31 cellular contexts compared by ENCODE assay signal in the genomic region with DNA sequence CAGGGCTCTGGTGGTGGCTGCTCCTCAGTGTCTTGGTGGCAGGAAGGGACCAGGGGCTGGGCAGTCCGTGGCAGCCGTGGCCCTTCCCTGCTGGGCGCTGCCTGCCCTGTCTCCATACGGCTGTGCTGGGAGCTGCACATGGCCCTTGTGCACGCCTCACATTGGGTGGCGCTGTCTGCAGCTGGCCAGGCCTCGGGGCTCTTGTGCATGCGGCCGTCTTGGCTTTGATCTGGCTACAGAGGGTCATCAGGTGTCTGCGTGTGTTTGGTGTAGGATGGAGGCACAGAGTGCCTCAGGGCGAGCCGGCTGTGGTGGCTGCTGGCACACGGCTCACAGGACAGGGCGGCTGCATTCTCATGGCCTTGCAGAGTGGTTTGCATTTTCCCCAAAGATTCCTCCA. TPM values are rescaled to one million over a fixed set of nuclear protein-coding genes. Genes with fewer than 3 reads are reported as not detected.
DNase-seq lines count a peak whose midpoint lies in the region; ATAC-seq and TF ChIP-seq lines count a peak whose summit lies in the region.
"Had no signal": no experiment of that assay in that cellular context is flagged by ENCODE, and none has a peak within 500 bp of the region (broad histone marks: within the 10 kb centered on the region; RNA-seq: fewer than 3 reads in every experiment).

No MANE protein-coding gene starts in this region.

- ATAC-seq in WTC11 (no peak), aorta (ENCODE audit: low FRiP score) (peak; percentile 13), left cardiac atrium (no peak)
- ATAC-seq: Panc1 had no signal

- no peak overlapping the region for H3K4me3 ChIP-seq in aorta (ENCODE audit: low read length in 2 of 2)
- H3K4me3 ChIP-seq: A549 had no signal

- no peaks in the 10 kb centered on the region for H3K9me3 ChIP-seq in aorta (ENCODE audit: control insufficient read depth, low read length)
- H3K9me3 ChIP-seq: A549 had no signal

- DNase-seq in ELF-1 (ENCODE audit: low read depth, low spot score) (peak; percentile 65), WTC11 (ENCODE audit: low spot score) (no peak), left kidney (ENCODE audit: low read depth, low spot score) (peak; percentile 55), aorta (no peak), foreskin melanocyte (no peak), mesothelial cell of epicardium (ENCODE audit: low spot score in 2 of 2, unreplicated experiment in 2 of 2) (no peak), left cardiac atrium (no peak)
- DNase-seq: CD8-positive, alpha-beta memory T cell; DMS 273 treated with DMSO at 0.1 percent for 48 hours; DMS79; EL; GF-D8; Kasumi-1; NCI-H1092 treated with DMSO at 0.1 percent for 48 hours; NCI-H1436; NCI-H187; NCI-H2081 treated with DMSO at 0.1 percent for 48 hours; NCI-H2171; NCI-H226; NCI-H510A; NCI-H69; SHP77 had no signal

- H3K27me3 Mint-ChIP-seq in WTC11 (ENCODE audit: low read depth) (no peaks in the 10 kb centered on the region), mesothelial cell of epicardium (ENCODE audit: low read depth) (no peaks in the 10 kb centered on the region)
- H3K27me3 Mint-ChIP-seq: CD8-positive, alpha-beta memory T cell had no signal

- H3K27ac ChIP-seq in aorta (ENCODE audit: low read depth in 1 of 2, low read length in 2 of 2) = no peak overlapping the region
- H3K27ac ChIP-seq: A549, RWPE1 had no signal

- no peaks in the 10 kb centered on the region for H3K27me3 ChIP-seq in aorta (ENCODE audit: control insufficient read depth in 1 of 2, insufficient read depth in 2 of 2, low read length in 1 of 2)

- no peaks in the 10 kb centered on the region for H3K9me3 Mint-ChIP-seq in WTC11
- no peaks in the 10 kb centered on the region for H3K9me3 Mint-ChIP-seq in mesothelial cell of epicardium
- H3K9me3 Mint-ChIP-seq: CD14-positive monocyte; CD8-positive, alpha-beta memory T cell had no signal

- H3K4me1 ChIP-seq in aorta (ENCODE audit: control insufficient read depth in 1 of 2, insufficient read depth in 2 of 2, low read length in 2 of 2) = no peaks in the 10 kb centered on the region
- H3K4me1 ChIP-seq: A549 had no signal

- intact Hi-C loops in aorta (cut with DNase I) (no loop called here), left cardiac atrium (cut with DNase I) (no loop called here)

- H3K4me1 Mint-ChIP-seq in WTC11 (no peaks in the 10 kb centered on the region), mesothelial cell of epicardium (peaks cover 18% of the 10 kb centered on the region)
- H3K4me1 Mint-ChIP-seq: CD14-positive monocyte had no signal

- WGBS in aorta, 2 donors = 86 to 89% methylated on average over 14 of the region's 14 CpGs

- POLR2A ChIA-PET in WTC11 (lab: Charles Lee) = no interaction called here

- TF ChIP-seq CTCF in WTC11 (IDR thresholded peaks at IDR 0.05) = no peak
- no peak for TF ChIP-seq CTCF in mesothelial cell of epicardium (IDR thresholded peaks at IDR 0.05; ENCODE audit: unreplicated experiment)

- H3K4me3 Mint-ChIP-seq in WTC11 (no peak overlapping the region), mesothelial cell of epicardium (no peak overlapping the region)
- H3K4me3 Mint-ChIP-seq: CD14-positive monocyte; CD8-positive, alpha-beta memory T cell had no signal

- H3K36me3 ChIP-seq in aorta (ENCODE audit: control insufficient read depth in 1 of 2, insufficient read depth in 2 of 2, low read length in 1 of 2) = peaks cover 0 to 4% of the 10 kb centered on the region in 2 donors

- CTCF ChIA-PET in WTC11 (lab: Charles Lee) = no interaction called here

- peaks cover 33% of the 10 kb centered on the region for H3K36me3 Mint-ChIP-seq in WTC11
- peaks cover 24% of the 10 kb centered on the region for H3K36me3 Mint-ChIP-seq in mesothelial cell of epicardium

- H3K27ac Mint-ChIP-seq in WTC11 (peak overlapping the region; percentile 53), mesothelial cell of epicardium (no peak overlapping the region)

TF ChIP-seq in WTC11, 78 proteins besides CTCF, POLR2A, EP300 and RAD21 (continues in another document):
- TF ChIP-seq, protein P1, sequence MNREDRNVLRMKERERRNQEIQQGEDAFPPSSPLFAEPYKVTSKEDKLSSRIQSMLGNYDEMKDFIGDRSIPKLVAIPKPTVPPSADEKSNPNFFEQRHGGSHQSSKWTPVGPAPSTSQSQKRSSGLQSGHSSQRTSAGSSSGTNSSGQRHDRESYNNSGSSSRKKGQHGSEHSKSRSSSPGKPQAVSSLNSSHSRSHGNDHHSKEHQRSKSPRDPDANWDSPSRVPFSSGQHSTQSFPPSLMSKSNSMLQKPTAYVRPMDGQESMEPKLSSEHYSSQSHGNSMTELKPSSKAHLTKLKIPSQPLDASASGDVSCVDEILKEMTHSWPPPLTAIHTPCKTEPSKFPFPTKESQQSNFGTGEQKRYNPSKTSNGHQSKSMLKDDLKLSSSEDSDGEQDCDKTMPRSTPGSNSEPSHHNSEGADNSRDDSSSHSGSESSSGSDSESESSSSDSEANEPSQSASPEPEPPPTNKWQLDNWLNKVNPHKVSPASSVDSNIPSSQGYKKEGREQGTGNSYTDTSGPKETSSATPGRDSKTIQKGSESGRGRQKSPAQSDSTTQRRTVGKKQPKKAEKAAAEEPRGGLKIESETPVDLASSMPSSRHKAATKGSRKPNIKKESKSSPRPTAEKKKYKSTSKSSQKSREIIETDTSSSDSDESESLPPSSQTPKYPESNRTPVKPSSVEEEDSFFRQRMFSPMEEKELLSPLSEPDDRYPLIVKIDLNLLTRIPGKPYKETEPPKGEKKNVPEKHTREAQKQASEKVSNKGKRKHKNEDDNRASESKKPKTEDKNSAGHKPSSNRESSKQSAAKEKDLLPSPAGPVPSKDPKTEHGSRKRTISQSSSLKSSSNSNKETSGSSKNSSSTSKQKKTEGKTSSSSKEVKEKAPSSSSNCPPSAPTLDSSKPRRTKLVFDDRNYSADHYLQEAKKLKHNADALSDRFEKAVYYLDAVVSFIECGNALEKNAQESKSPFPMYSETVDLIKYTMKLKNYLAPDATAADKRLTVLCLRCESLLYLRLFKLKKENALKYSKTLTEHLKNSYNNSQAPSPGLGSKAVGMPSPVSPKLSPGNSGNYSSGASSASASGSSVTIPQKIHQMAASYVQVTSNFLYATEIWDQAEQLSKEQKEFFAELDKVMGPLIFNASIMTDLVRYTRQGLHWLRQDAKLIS (CRISPR knock-in tag; IDR thresholded peaks at IDR 0.05; ENCODE audit: borderline replicate concordance) = no peak
- TF ChIP-seq NFATC4 (CRISPR knock-in tag; IDR thresholded peaks at IDR 0.05) (no peak), IRF2 (CRISPR knock-in tag; IDR thresholded peaks at IDR 0.05; ENCODE audit: borderline replicate concordance, low read depth) (no peak), TP53 (CRISPR knock-in tag; IDR thresholded peaks at IDR 0.05) (no peak)
- TF ChIP-seq, protein P2, sequence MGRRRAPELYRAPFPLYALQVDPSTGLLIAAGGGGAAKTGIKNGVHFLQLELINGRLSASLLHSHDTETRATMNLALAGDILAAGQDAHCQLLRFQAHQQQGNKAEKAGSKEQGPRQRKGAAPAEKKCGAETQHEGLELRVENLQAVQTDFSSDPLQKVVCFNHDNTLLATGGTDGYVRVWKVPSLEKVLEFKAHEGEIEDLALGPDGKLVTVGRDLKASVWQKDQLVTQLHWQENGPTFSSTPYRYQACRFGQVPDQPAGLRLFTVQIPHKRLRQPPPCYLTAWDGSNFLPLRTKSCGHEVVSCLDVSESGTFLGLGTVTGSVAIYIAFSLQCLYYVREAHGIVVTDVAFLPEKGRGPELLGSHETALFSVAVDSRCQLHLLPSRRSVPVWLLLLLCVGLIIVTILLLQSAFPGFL (CRISPR knock-in tag; IDR thresholded peaks at IDR 0.05; ENCODE audit: borderline replicate concordance) = no peak
- TF ChIP-seq, protein P3, sequence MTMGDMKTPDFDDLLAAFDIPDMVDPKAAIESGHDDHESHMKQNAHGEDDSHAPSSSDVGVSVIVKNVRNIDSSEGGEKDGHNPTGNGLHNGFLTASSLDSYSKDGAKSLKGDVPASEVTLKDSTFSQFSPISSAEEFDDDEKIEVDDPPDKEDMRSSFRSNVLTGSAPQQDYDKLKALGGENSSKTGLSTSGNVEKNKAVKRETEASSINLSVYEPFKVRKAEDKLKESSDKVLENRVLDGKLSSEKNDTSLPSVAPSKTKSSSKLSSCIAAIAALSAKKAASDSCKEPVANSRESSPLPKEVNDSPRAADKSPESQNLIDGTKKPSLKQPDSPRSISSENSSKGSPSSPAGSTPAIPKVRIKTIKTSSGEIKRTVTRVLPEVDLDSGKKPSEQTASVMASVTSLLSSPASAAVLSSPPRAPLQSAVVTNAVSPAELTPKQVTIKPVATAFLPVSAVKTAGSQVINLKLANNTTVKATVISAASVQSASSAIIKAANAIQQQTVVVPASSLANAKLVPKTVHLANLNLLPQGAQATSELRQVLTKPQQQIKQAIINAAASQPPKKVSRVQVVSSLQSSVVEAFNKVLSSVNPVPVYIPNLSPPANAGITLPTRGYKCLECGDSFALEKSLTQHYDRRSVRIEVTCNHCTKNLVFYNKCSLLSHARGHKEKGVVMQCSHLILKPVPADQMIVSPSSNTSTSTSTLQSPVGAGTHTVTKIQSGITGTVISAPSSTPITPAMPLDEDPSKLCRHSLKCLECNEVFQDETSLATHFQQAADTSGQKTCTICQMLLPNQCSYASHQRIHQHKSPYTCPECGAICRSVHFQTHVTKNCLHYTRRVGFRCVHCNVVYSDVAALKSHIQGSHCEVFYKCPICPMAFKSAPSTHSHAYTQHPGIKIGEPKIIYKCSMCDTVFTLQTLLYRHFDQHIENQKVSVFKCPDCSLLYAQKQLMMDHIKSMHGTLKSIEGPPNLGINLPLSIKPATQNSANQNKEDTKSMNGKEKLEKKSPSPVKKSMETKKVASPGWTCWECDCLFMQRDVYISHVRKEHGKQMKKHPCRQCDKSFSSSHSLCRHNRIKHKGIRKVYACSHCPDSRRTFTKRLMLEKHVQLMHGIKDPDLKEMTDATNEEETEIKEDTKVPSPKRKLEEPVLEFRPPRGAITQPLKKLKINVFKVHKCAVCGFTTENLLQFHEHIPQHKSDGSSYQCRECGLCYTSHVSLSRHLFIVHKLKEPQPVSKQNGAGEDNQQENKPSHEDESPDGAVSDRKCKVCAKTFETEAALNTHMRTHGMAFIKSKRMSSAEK (CRISPR knock-in tag; IDR thresholded peaks at IDR 0.05; ENCODE audit: borderline replicate concordance) = no peak

RNA-seq across cellular contexts. Expression of a gene that starts 34.8 kb away (rescaled TPM):
- 0.05 to 0.13 TPM (median 0.07 TPM) in 3 replicates for total RNA-seq in WTC11 (2021)
- not detected for total RNA-seq in aorta
- polyA plus RNA-seq in aorta = under 1 TPM; under 0.01 to 0.49 TPM
- total RNA-seq in mesothelial cell of epicardium = not detected in 3 replicates
- total RNA-seq in left cardiac atrium = not detected
- total RNA-seq: CD8-positive, alpha-beta memory T cell; HepG2; HT1080; M059J; OCI-LY7; SK-MEL-5 had no signal
- polyA plus RNA-seq: A549; CD14-positive monocyte; CD8-positive, alpha-beta memory T cell; HepG2 had no signal

Comparison
In these comparisons a context has a peak if more than half of its experiments do, and no peak if none do; other contexts are left out.
1. DNase-seq: peak in ELF-1 (single experiment) and left kidney (single experiment); none in WTC11 (single experiment), aorta (0 of 2), foreskin melanocyte (single experiment), mesothelial cell of epicardium (0 of 2) and left cardiac atrium (single experiment).